16 cellular contexts compared by ENCODE assay signal in the genomic region with DNA sequence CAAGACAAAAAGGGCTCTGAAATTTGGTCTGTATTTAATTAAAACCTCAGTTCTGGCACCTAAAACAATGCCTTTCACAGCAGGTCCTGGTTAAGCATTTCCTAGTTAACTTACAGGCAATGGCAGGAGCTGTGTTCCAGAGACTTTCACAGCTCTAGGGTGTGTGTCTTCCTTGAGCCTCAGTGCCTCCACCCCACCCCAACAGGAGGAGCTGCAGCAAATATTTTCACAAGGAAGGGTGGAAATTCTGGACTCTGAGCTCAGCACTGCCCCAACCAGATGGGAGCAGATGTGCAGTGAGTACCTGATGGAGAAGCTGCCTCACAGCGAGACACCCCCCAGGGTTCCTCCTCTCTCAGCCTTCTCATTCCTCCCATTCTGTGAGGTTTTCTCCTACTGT.
"Had no signal": no experiment of that assay in that cellular context is flagged by ENCODE, and none has a peak within 500 bp of the region (broad histone marks: within the 10 kb centered on the region; RNA-seq: fewer than 3 reads in every experiment).

No MANE protein-coding gene starts in this region.

- ATAC-seq: activated naive CD4-positive, alpha-beta T cell treated with anti-CD3 and anti-CD28 coated beads, Interleukin-2, amount 50 U/mL, for 72 hours; activated T-helper 17 cell treated with anti-CD3 and anti-CD28 coated beads, Interleukin-2, amount 50 U/mL, for 72 hours; effector memory CD8-positive, alpha-beta T cell; heart right ventricle; lower lobe of right lung; naive thymus-derived CD4-positive, alpha-beta T cell; upper lobe of right lung had no signal

- H3K27ac ChIP-seq: heart right ventricle, lower lobe of right lung, upper lobe of right lung had no signal

- H3K4me1 ChIP-seq: heart right ventricle, lower lobe of right lung, upper lobe of right lung had no signal

- H3K9me3 ChIP-seq: heart right ventricle, lower lobe of right lung, upper lobe of right lung had no signal

- H3K4me3 ChIP-seq: dorsolateral prefrontal cortex, heart right ventricle, lower lobe of right lung, upper lobe of right lung had no signal

- H3K27me3 ChIP-seq: dorsolateral prefrontal cortex, heart right ventricle, upper lobe of right lung had no signal

- H3K36me3 ChIP-seq: heart right ventricle, upper lobe of right lung had no signal

- DNase-seq: activated T-cell treated with anti-CD3 and anti-CD28 coated beads, Interleukin-2, amount 50 U/mL, for 24 hours; central memory CD4-positive, alpha-beta T cell; dorsolateral prefrontal cortex; effector memory CD8-positive, alpha-beta T cell; heart right ventricle; islet precursor cell; left cardiac atrium; lower lobe of right lung; naive thymus-derived CD4-positive, alpha-beta T cell; retina; stimulated activated CD4-positive, alpha-beta T cell treated with anti-CD3 and anti-CD28 coated beads, Interleukin-4, amount 100 ng/mL, for 24 hours; stimulated activated naive CD4-positive, alpha-beta T cell treated with Interleukin-2 at 50 U/mL for 16 hours; T-helper 9 cell; upper lobe of right lung had no signal
